In genomic region chr2:16156411-16156810, GRCh38 we compare ENCODE assay signal across 25 cellular contexts.
"Had no signal": no experiment of that assay in that cellular context is flagged by ENCODE, and none has a peak within 500 bp of the region (broad histone marks: within the 10 kb centered on the region; RNA-seq: fewer than 3 reads in every experiment).

No MANE protein-coding gene starts in this region.

- H3K4me1 ChIP-seq: neural progenitor cell, pancreas, parathyroid adenoma, prostate gland, psoas muscle, right atrium auricular region, right lobe of liver had no signal

- DNase-seq: natural killer cell; nephron progenitor cell; nucleus accumbens; occipital lobe; ovary; pancreas; posterior cingulate gyrus; psoas muscle; retina; right cardiac atrium; right lobe of liver; sigmoid colon; small intestine; spleen; stimulated activated CD4-positive, alpha-beta T cell treated with anti-CD3 and anti-CD28 coated beads, Interleukin-12 subunit alpha, Interleukin-12 subunit beta, amount 100 ng/mL, for 4 hours; stimulated activated CD4-positive, alpha-beta T cell treated with anti-CD3 and anti-CD28 coated beads, Interleukin-15, amount 100 ng/mL, for 24 hours; stimulated activated CD4-positive, alpha-beta T cell treated with anti-CD3 and anti-CD28 coated beads, Interleukin-1b, Interleukin-23, amount 100 ng/mL, for 48 hours; stimulated activated CD4-positive, alpha-beta T cell treated with anti-CD3 and anti-CD28 coated beads, Interleukin-2, amount 100 ng/mL, for 24 hours had no signal

- H3K27me3 ChIP-seq: neural progenitor cell, neutrophil, ovary, pancreas, right atrium auricular region, right lobe of liver, sigmoid colon, spleen had no signal

- H3K36me3 ChIP-seq: neural progenitor cell, neutrophil, ovary, pancreas, prostate gland, right atrium auricular region, right lobe of liver, sigmoid colon, spleen had no signal

- H3K4me3 ChIP-seq: neural progenitor cell, ovary, pancreas, prostate gland, psoas muscle, right atrium auricular region, right lobe of liver, sigmoid colon, skin epidermis, smooth muscle cell, spleen had no signal

- H3K9me3 ChIP-seq: neutrophil, ovary, pancreas, prostate gland, psoas muscle, right atrium auricular region, right lobe of liver, sigmoid colon had no signal
